ENCODE assay signal across 10 cellular contexts in the genomic region with DNA sequence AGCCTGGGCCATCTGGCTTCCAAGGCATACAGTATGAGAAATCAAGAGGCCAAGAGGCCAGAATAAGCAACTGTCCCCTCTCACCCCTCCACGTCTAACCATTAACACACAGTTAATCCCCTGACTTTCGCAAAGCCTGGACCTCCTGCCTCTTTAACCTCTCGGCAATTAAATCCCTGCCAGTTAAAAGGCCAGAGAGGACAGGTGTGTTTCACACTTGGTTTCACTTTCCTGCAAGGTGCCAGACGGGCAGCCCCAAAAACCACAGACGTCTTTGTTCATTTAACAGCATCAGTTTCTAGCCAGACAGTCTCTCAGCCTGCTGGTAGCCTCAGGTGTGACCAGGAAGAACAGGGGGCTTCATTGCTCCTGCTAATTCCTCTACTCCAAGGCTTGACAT.
DNase-seq lines count a peak whose midpoint lies in the region; ATAC-seq, FAIRE-seq and TF ChIP-seq lines count a peak whose summit lies in the region.
"Had no signal": no experiment of that assay in that cellular context is flagged by ENCODE, and none has a peak within 500 bp of the region (broad histone marks: within the 10 kb centered on the region; RNA-seq: fewer than 3 reads in every experiment).

No MANE protein-coding gene starts in this region.

- TF ChIP-seq CTCF in endothelial cell (IDR thresholded peaks at IDR 0.05; ENCODE audit: unreplicated experiment) (no peak), osteocyte (IDR thresholded peaks at IDR 0.05) (no peak)

- no peaks in the 10 kb centered on the region for H3K36me3 Mint-ChIP-seq in endothelial cell (ENCODE audit: low read depth, unreplicated experiment)
- no peaks in the 10 kb centered on the region for H3K36me3 Mint-ChIP-seq in osteocyte (ENCODE audit: unreplicated experiment)

- peak; percentile 81 for ATAC-seq in HG02938 (IDR thresholded peaks at IDR 0.05; ENCODE audit: unreplicated experiment)

- peak; percentile 40 for FAIRE-seq in GM19239 (lab: Jason Lieb, UNC)

- H3K27me3 Mint-ChIP-seq in endothelial cell (ENCODE audit: unreplicated experiment): no peaks in the 10 kb centered on the region
- H3K27me3 Mint-ChIP-seq in osteocyte (ENCODE audit: unreplicated experiment): no peaks in the 10 kb centered on the region
- H3K27me3 Mint-ChIP-seq: central memory CD8-positive, alpha-beta T cell had no signal

- H3K4me3 Mint-ChIP-seq in endothelial cell (ENCODE audit: unreplicated experiment) (no peak overlapping the region), osteocyte (ENCODE audit: unreplicated experiment) (no peak overlapping the region)
- H3K4me3 Mint-ChIP-seq: central memory CD8-positive, alpha-beta T cell; H9 had no signal

- peaks cover 26% of the 10 kb centered on the region for H3K4me1 Mint-ChIP-seq in endothelial cell (ENCODE audit: unreplicated experiment)
- peaks cover 7% of the 10 kb centered on the region for H3K4me1 Mint-ChIP-seq in osteocyte (ENCODE audit: unreplicated experiment)

- H3K27ac Mint-ChIP-seq in endothelial cell (ENCODE audit: unreplicated experiment) (no peak overlapping the region), osteocyte (ENCODE audit: unreplicated experiment) (no peak overlapping the region)
- H3K27ac Mint-ChIP-seq: H9 had no signal

- DNase-seq in GM19239 (ENCODE audit: insufficient read length, low spot score): peak; percentile 15
- peak; percentile 42 for DNase-seq in NCI-H2107 treated with DMSO at 0.1 percent for 48 hours (lab: John Stamatoyannopoulos, UW; ENCODE audit: unreplicated experiment)
- DNase-seq in kidney tubule cell (ENCODE audit: low spot score): peak; percentile 60
- no peak for DNase-seq in activated naive CD4-positive, alpha-beta T cell treated with Interleukin-2 at 50 U/mL for 16 hours
- DNase-seq in endothelial cell (ENCODE audit: low spot score): no peak
- no peak for DNase-seq in osteocyte (ENCODE audit: extremely low spot score, unreplicated experiment)
- DNase-seq in MV-4-11 (lab: John Stamatoyannopoulos, UW): no peak
- DNase-seq: H9 had no signal

- H3K9me3 Mint-ChIP-seq in endothelial cell (ENCODE audit: unreplicated experiment) (no peaks in the 10 kb centered on the region), osteocyte (ENCODE audit: unreplicated experiment) (no peaks in the 10 kb centered on the region)
- H3K9me3 Mint-ChIP-seq: central memory CD8-positive, alpha-beta T cell; H9 had no signal

Comparison
In these comparisons a context has a peak if more than half of its experiments do, and no peak if none do; other contexts are left out.
1. DNase-seq: peak in GM19239 (single experiment), NCI-H2107 treated with DMSO at 0.1 percent for 48 hours (single experiment) and kidney tubule cell (single experiment); none in activated naive CD4-positive, alpha-beta T cell treated with Interleukin-2 at 50 U/mL for 16 hours (single experiment), endothelial cell (single experiment), osteocyte (single experiment) and MV-4-11 (single experiment).